ENCODE assay signal across 11 cellular contexts in the genomic region with DNA sequence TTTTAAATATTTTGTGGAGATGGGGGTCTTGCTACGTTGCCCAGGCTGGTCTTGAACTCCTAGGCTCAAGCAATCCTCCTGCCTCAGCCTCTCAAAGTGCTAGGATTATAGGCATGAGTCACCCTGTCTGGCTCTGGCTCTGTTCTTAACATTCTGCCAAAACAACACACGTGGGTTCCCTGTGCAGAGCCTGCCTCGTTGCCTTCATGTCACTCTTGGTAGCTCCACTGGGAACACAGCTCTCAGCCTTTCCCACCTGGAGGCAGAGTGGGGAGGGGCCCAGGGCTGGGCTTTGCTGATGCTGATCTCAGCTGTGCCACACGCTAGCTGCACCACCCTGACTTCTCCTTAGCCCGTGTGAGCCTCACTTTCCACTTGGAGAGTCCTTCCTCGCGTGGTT. TPM values are rescaled to one million over a fixed set of nuclear protein-coding genes. Genes with fewer than 3 reads are reported as not detected.
DNase-seq lines count a peak whose midpoint lies in the region; ATAC-seq, FAIRE-seq and TF ChIP-seq lines count a peak whose summit lies in the region.
"Had no signal": no experiment of that assay in that cellular context is flagged by ENCODE, and none has a peak within 500 bp of the region (broad histone marks: within the 10 kb centered on the region; RNA-seq: fewer than 3 reads in every experiment).

No MANE protein-coding gene starts in this region.

- CTCF ChIA-PET in A549 (lab: Yijun Ruan, JAX): interaction anchor here (0.8 to 2.3 kb wide), 9 partner anchors 13 to 132 kb away, joined by 3 to 8 read pairs (median 3); no protein-coding TSS in a partner anchor
- CTCF ChIA-PET in OCI-LY7 (lab: Charles Lee; ENCODE audit: unreplicated experiment): interaction anchor here (1.7 kb wide), 1 partner anchor 13 kb away, joined by 5 read pairs; no protein-coding TSS in a partner anchor

- H3K4me2 ChIP-seq in A549 (peak overlapping the region; percentile 55; the same call in 2 of the 3 replicates), mesenchymal stem cell (ENCODE audit: low read length, poor library complexity, severe bottlenecking) (no peak overlapping the region), OCI-LY7 (ENCODE audit: low read length) (no peak overlapping the region)

- no peak for TF ChIP-seq CTCF in A549 (IDR thresholded peaks at IDR 0.05)
- TF ChIP-seq CTCF in cardiac fibroblast (IDR thresholded peaks at IDR 0.05; ENCODE audit: low read depth, low read length): no peak
- no peak for TF ChIP-seq CTCF in OCI-LY7 (conservative IDR thresholded peaks at IDR 0.05; ENCODE audit: low read length)

- TF ChIP-seq POLR2A in A549 (IDR thresholded peaks at IDR 0.05; ENCODE audit: low read length): no peak

- H3K9me2 ChIP-seq in OCI-LY7 (ENCODE audit: insufficient read depth, low read length): no peaks in the 10 kb centered on the region

- H2AK5ac ChIP-seq in mesenchymal stem cell (ENCODE audit: low read length, severe bottlenecking): peak overlapping the region; percentile 62

- no peak for FAIRE-seq in A549 (lab: Jason Lieb, UNC)

- no peak overlapping the region for H3K4ac ChIP-seq in mesenchymal stem cell (ENCODE audit: low read depth in 1 of 2, low read length in 2 of 2)

- H2BK12ac ChIP-seq in mesenchymal stem cell (ENCODE audit: low read length in 2 of 2): no peak overlapping the region

- H4K8ac ChIP-seq in mesenchymal stem cell (ENCODE audit: low read length): no peak overlapping the region

- no peaks in the 10 kb centered on the region for H3K79me2 ChIP-seq in OCI-LY7 (ENCODE audit: insufficient read depth, low read depth, low read length)

- H3K9me3 ChIP-seq in A549: no peaks in the 10 kb centered on the region
- no peaks in the 10 kb centered on the region for H3K9me3 ChIP-seq in mesenchymal stem cell (ENCODE audit: control insufficient read depth, low read length)
- H3K9me3 ChIP-seq in OCI-LY7 (ENCODE audit: low read length): no peaks in the 10 kb centered on the region

- POLR2A ChIA-PET in A549 (lab: Yijun Ruan, JAX): interaction anchor here (1.2 to 1.9 kb wide), 2 partner anchors 12 to 19 kb away, joined by 4 to 7 read pairs; a partner anchor contains a TSS
- POLR2A ChIA-PET in OCI-LY7 (lab: Charles Lee): interaction anchor here (1.2 kb wide), 1 partner anchor 9 kb away, joined by 3 read pairs; no protein-coding TSS in a partner anchor

- peak overlapping the region; percentile 58 for H2BK5ac ChIP-seq in mesenchymal stem cell (ENCODE audit: low read depth, low read length, poor library complexity, severe bottlenecking)

- no peak overlapping the region for H3K9ac ChIP-seq in mesenchymal stem cell (ENCODE audit: low read length)

- peak overlapping the region; percentile 25 for H4K91ac ChIP-seq in mesenchymal stem cell (ENCODE audit: low read length)

- H3K36me3 Mint-ChIP-seq in natural killer cell treated with Interleukin-12 subunit alpha and Interleukin-12 subunit beta and Interleukin-15 and Interleukin-18, amount 100 ng/mL, for 72 hours: no peaks in the 10 kb centered on the region
- H3K36me3 Mint-ChIP-seq: activated naive CD8-positive, alpha-beta T cell had no signal

- H3K18ac ChIP-seq in mesenchymal stem cell (ENCODE audit: low read depth in 1 of 2, low read length in 2 of 2): peak overlapping the region in 1 of 2 experiments; percentile 5

- WGBS in A549 (ENCODE audit: missing lambda C conversion rate): 45% methylated on average over 5 of the region's 7 CpGs
- 73% methylated on average over 7 of the region's 7 CpGs for WGBS in mesenchymal stem cell

- H3K4me3 Mint-ChIP-seq in natural killer cell treated with Interleukin-12 subunit alpha and Interleukin-12 subunit beta and Interleukin-15 and Interleukin-18, amount 100 ng/mL, for 72 hours: no peak overlapping the region
- H3K4me3 Mint-ChIP-seq: activated naive CD8-positive, alpha-beta T cell had no signal

- peak; percentile 9 to 46; a peak in 3 of 6 replicates for ATAC-seq in A549
- no peak for ATAC-seq in natural killer cell treated with Interleukin-12 subunit alpha and Interleukin-12 subunit beta and Interleukin-15 and Interleukin-18, amount 100 ng/mL, for 72 hours

- H3K27ac ChIP-seq in A549: peak overlapping the region; percentile 49 to 79
- H3K27ac ChIP-seq in mesenchymal stem cell (ENCODE audit: low read length, poor library complexity, severe bottlenecking): no peak overlapping the region
- H3K27ac ChIP-seq in OCI-LY7 (ENCODE audit: low read depth, low read length, poor library complexity, severe bottlenecking): no peak overlapping the region

- H2BK15ac ChIP-seq in mesenchymal stem cell (ENCODE audit: low read depth, poor library complexity, severe bottlenecking): no peak overlapping the region

- no peaks in the 10 kb centered on the region for H3K27me3 ChIP-seq in mesenchymal stem cell (ENCODE audit: control insufficient read depth in 1 of 2, insufficient read depth in 1 of 2, low read length in 2 of 2)

- H3K27ac Mint-ChIP-seq in natural killer cell treated with Interleukin-12 subunit alpha and Interleukin-12 subunit beta and Interleukin-15 and Interleukin-18, amount 100 ng/mL, for 72 hours: no peak overlapping the region
- H3K27ac Mint-ChIP-seq: activated naive CD8-positive, alpha-beta T cell had no signal

- H2AFZ ChIP-seq in mesenchymal stem cell (ENCODE audit: low read depth, low read length): no peak overlapping the region
- no peak overlapping the region for H2AFZ ChIP-seq in OCI-LY7 (ENCODE audit: low read length)

- intact Hi-C loops in OCI-LY7 (cut with micrococcal nuclease; ENCODE audit: unreplicated experiment): no loop called here

- H3K4me1 Mint-ChIP-seq in natural killer cell treated with Interleukin-12 subunit alpha and Interleukin-12 subunit beta and Interleukin-15 and Interleukin-18, amount 100 ng/mL, for 72 hours (ENCODE audit: low read depth in 2 of 2): no peaks in the 10 kb centered on the region

- H3K14ac ChIP-seq in mesenchymal stem cell (ENCODE audit: low read length in 2 of 2): peak overlapping the region in 1 of 2 experiments; percentile 82

- H3K4me1 ChIP-seq in A549 (peaks cover 43% of the 10 kb centered on the region), mesenchymal stem cell (ENCODE audit: control insufficient read depth, insufficient read depth, low read depth, low read length) (peaks cover 51% of the 10 kb centered on the region), OCI-LY7 (ENCODE audit: insufficient read depth, low read length, poor library complexity, severe bottlenecking) (no peaks in the 10 kb centered on the region)

- H3K36me3 ChIP-seq in mesenchymal stem cell (ENCODE audit: control insufficient read depth in 1 of 2, insufficient read depth in 2 of 2, low read depth in 1 of 2, low read length in 2 of 2) (no peaks in the 10 kb centered on the region), OCI-LY7 (ENCODE audit: insufficient read depth, low read length) (no peaks in the 10 kb centered on the region)

- TF ChIP-seq EP300 in A549 (IDR thresholded peaks at IDR 0.05): no peak
- TF ChIP-seq EP300 in Ishikawa (IDR thresholded peaks at IDR 0.05; ENCODE audit: borderline replicate concordance): no peak

- no peak overlapping the region for H2BK120ac ChIP-seq in mesenchymal stem cell (ENCODE audit: low read depth, low read length)

- H3K9me3 Mint-ChIP-seq in natural killer cell treated with Interleukin-12 subunit alpha and Interleukin-12 subunit beta and Interleukin-15 and Interleukin-18, amount 100 ng/mL, for 72 hours: no peaks in the 10 kb centered on the region

- H3K79me1 ChIP-seq in mesenchymal stem cell (replicated peaks; ENCODE audit: low read length, poor library complexity, severe bottlenecking): no peaks in the 10 kb centered on the region

- DNase-seq in A549 (ENCODE audit: low read depth in 1 of 2, low spot score in 1 of 2): no peak
- peak; percentile 73 to 81 for DNase-seq in cardiac fibroblast (ENCODE audit: low read depth in 2 of 2)
- DNase-seq in mesenchymal stem cell: peak; percentile 73
- DNase-seq in natural killer cell treated with Interleukin-12 subunit alpha and Interleukin-12 subunit beta and Interleukin-15 and Interleukin-18, amount 100 ng/mL, for 72 hours (ENCODE audit: low spot score): no peak
- no peak for DNase-seq in activated CD4-positive, alpha-beta T cell treated with anti-CD3 and anti-CD28 coated beads, Interleukin-2, amount 50 U/mL, for 4 hours
- no peak for DNase-seq in OCI-LY7 (ENCODE audit: low spot score)
- DNase-seq in activated CD8-positive, alpha-beta memory T cell treated with anti-CD3 and anti-CD28 coated beads, Interleukin-2, amount 50 U/mL, for 4 hours: no peak
- DNase-seq: AML-193, T-helper 9 cell had no signal

- H4K20me1 ChIP-seq in OCI-LY7 (ENCODE audit: insufficient read depth, low read length): no peaks in the 10 kb centered on the region

- TF ChIP-seq RAD21 in A549 (conservative IDR thresholded peaks at IDR 0.05 in 1 of 2, IDR thresholded peaks at IDR 0.05 in 1 of 2): no peak
- no peak; the same call in 1 of the 2 replicates for TF ChIP-seq RAD21 in Ishikawa (IDR thresholded peaks at IDR 0.05; ENCODE audit: low read depth)

- peaks cover 19 to 24% of the 10 kb centered on the region in 2 donors for H3K27me3 Mint-ChIP-seq in natural killer cell treated with Interleukin-12 subunit alpha and Interleukin-12 subunit beta and Interleukin-15 and Interleukin-18, amount 100 ng/mL, for 72 hours

- H3K23ac ChIP-seq in mesenchymal stem cell (ENCODE audit: low read length in 2 of 2): no peak overlapping the region

- no TSS peak for BruUV-seq in OCI-LY7 (replicated peaks; lab: Mats Ljungman, UMichigan)

- H3K4me3 ChIP-seq in A549 (no peak overlapping the region), cardiac fibroblast (replicated peaks in 1 of 2; ENCODE audit: low read depth in 2 of 2, low read length in 2 of 2) (no peak overlapping the region), mesenchymal stem cell (ENCODE audit: insufficient read depth in 1 of 2, low read depth in 1 of 2, low read length in 2 of 2) (no peak overlapping the region), OCI-LY7 (ENCODE audit: low read depth, low read length, poor library complexity, severe bottlenecking) (no peak overlapping the region)

TF ChIP-seq in Ishikawa, 13 proteins besides CTCF, POLR2A, EP300 and RAD21:
- no peak for TF ChIP-seq EGR1 (IDR thresholded peaks at IDR 0.05)
- TF ChIP-seq, protein P1, sequence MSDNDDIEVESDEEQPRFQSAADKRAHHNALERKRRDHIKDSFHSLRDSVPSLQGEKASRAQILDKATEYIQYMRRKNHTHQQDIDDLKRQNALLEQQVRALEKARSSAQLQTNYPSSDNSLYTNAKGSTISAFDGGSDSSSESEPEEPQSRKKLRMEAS (IDR thresholded peaks at IDR 0.05): peak; percentile 69
TF ChIP-seq in Ishikawa: peak in this region for 1.

RNA-seq across cellular contexts. Expression of a gene that starts 19.3 kb away (rescaled TPM):
- polyA plus RNA-seq in A549 (2011; rRNA removed) (0.85 and 0.89 TPM in 2 replicates), A549 (2017; fragmentation: RNase III; extraction: RNeasy Plus Mini Kit Qiagen cat#74134 plus additional on column Dnase treatment) (1.6 to 2.9 TPM (median 2.4 TPM) in 3 replicates)
- polyA plus RNA-seq in A549 (2012; cell fraction: cytosol; rRNA removed): 0.65 and 1.1 TPM in 2 replicates
- polyA plus RNA-seq in A549 (2012; cell fraction: nucleus; rRNA removed): 2.7 and 3.5 TPM in 2 replicates
- polyA minus RNA-seq in A549 (2011; rRNA and poly(A)+ RNA removed): 1.6 and 1.9 TPM in 2 replicates
- 92.2 TPM for polyA plus RNA-seq in mesenchymal stem cell (2013, experiment 1 of 2)
- 91.8 TPM for polyA plus RNA-seq in mesenchymal stem cell (2013, experiment 2 of 2)
- 1 to 10 TPM in 1 of 2 donors, under 1 TPM in 1; 0.43 to 1.7 TPM for total RNA-seq in natural killer cell treated with Interleukin-12 subunit alpha and Interleukin-12 subunit beta and Interleukin-15 and Interleukin-18, amount 100 ng/mL, for 72 hours
- 0.28 and 0.47 TPM in 2 replicates for total RNA-seq in OCI-LY7 (2014; rRNA removed; shearing (Covaris generic))
- 0.53 and 0.99 TPM in 2 replicates for total RNA-seq in OCI-LY7 (2022)

Comparison
In these comparisons a context has a peak if more than half of its experiments do, and no peak if none do; other contexts are left out.
1. ATAC-seq: peak in A549 (2 of 2); none in natural killer cell treated with Interleukin-12 subunit alpha and Interleukin-12 subunit beta and Interleukin-15 and Interleukin-18, amount 100 ng/mL, for 72 hours (0 of 2).
2. DNase-seq: peak in cardiac fibroblast (2 of 2) and mesenchymal stem cell (single experiment); none in A549 (0 of 2), natural killer cell treated with Interleukin-12 subunit alpha and Interleukin-12 subunit beta and Interleukin-15 and Interleukin-18, amount 100 ng/mL, for 72 hours (single experiment), activated CD4-positive, alpha-beta T cell treated with anti-CD3 and anti-CD28 coated beads, Interleukin-2, amount 50 U/mL, for 4 hours (0 of 2), OCI-LY7 (single experiment) and activated CD8-positive, alpha-beta memory T cell treated with anti-CD3 and anti-CD28 coated beads, Interleukin-2, amount 50 U/mL, for 4 hours (single experiment).
3. H3K27ac ChIP-seq: peak in A549 (2 of 2); none in mesenchymal stem cell (single experiment) and OCI-LY7 (single experiment).